ENCODE assay signal across 8 cellular contexts in the genomic region with DNA sequence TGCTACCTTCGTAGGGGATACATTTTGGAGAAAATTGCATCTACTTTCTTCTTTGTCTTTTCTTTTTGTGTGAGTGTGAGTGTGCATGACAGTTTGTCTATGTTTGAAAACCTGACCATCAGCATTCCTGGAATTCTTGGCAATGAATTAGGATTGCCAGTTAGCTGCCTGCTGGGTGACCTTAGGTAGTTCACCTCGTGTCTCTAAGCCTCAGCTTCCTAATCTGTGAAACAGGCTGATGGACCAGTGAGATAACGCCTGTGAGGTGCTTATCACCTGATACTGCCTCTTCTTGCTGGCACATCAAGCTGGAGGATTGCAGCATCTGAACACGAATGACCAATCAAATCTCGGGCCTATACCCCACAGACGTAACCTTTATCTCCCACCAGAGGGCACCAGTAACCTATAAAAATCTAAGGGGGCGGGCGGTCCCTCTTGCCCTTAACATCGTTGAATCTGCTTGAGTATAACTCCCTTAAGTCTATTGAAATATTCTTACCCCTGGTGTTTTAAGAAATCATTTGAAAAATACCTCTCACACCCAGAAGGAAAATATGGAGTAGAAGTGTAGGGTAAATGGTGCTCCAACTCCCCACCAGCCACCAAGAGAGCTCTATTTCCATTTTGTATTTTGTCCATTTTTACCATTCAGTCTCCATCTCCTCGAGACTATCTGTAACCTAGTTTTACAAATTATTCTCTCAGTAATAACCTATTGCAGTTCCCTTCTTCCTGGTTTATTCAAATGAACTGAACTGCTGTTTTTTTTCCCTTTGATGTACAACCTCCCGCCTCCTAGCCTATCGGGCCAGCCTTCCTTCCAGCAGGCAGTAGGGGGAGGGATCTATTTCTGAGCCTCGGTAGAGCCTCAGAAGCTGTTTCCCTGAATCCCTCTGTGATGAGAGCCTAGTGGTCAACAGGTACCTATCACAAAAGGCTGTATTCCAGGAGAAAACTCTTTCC. TPM values are rescaled to one million over a fixed set of nuclear protein-coding genes. Genes with fewer than 3 reads are reported as not detected.
A peak's percentile ranks its signal among the peaks of the same experiment; 100 is the strongest.
DNase-seq lines count a peak whose midpoint lies in the region; ATAC-seq, FAIRE-seq and TF ChIP-seq lines count a peak whose summit lies in the region.

No MANE protein-coding gene starts in this region.

- H3K27ac Mint-ChIP-seq in activated CD4-positive, alpha-beta memory T cell treated with anti-CD3 and anti-CD28 coated beads, Interleukin-2, amount 10 ng/mL, durations not matched to agents 7 days and 5 days, result peak overlapping the region; percentile 73

- H3K23me2 ChIP-seq in H1 (ENCODE audit: low read depth, low read length), result no peaks in the 10 kb centered on the region

- H3K18ac ChIP-seq in H1 (ENCODE audit: extremely low read depth, low read length), result no peak overlapping the region

- no peaks in the 10 kb centered on the region for H3K9me3 ChIP-seq in H1 (ENCODE audit: insufficient read depth in 2 of 2, low read depth in 1 of 2, low read length in 1 of 2)
- H3K9me3 ChIP-seq in mucosa of descending colon, result peaks cover 6% of the 10 kb centered on the region

- H3K23ac ChIP-seq in H1 (ENCODE audit: insufficient read length), result no peak overlapping the region

- no peaks in the 10 kb centered on the region; a peak in 1 of 7 replicates for H3K27me3 ChIP-seq in H1 (replicated peaks in 1 of 4; ENCODE audit: control insufficient read depth in 3 of 4, extremely low read depth in 1 of 4, insufficient read depth in 3 of 4, low read length in 3 of 4)

- H2BK5ac ChIP-seq in H1 (ENCODE audit: low read depth, low read length), result no peak overlapping the region

- no peaks in the 10 kb centered on the region for H3K27me3 Mint-ChIP-seq in activated CD4-positive, alpha-beta memory T cell treated with anti-CD3 and anti-CD28 coated beads, Interleukin-2, amount 10 ng/mL, durations not matched to agents 7 days and 5 days

- DNase-seq in GM04503 (ENCODE audit: low read depth), result peak; percentile 19
- peak; percentile 74 for DNase-seq in HT-29 (ENCODE audit: low spot score)
- DNase-seq in NCI-H748 treated with DMSO at 0.1 percent for 48 hours (lab: John Stamatoyannopoulos, UW), result peak; percentile 59
- DNase-seq in activated CD4-positive, alpha-beta memory T cell treated with anti-CD3 and anti-CD28 coated beads, Interleukin-2, amount 10 ng/mL, durations not matched to agents 7 days and 5 days, result peak; percentile 67
- peak in 1 of 2 experiments; percentile 63 for DNase-seq in H1 (ENCODE audit: low read depth in 1 of 2, low spot score in 2 of 2)
- DNase-seq in mucosa of descending colon, result peak in 1 of 3 donors; percentile 61
- DNase-seq in stimulated activated naive CD8-positive, alpha-beta T cell treated with anti-CD3 and anti-CD28 coated beads, Interleukin-15, Interleukin-2, amounts not matched to agents 100 U/mL and 50 U/mL, for 24 hours, result peak; percentile 52

- peaks cover 51% of the 10 kb centered on the region for H3K4me1 Mint-ChIP-seq in activated CD4-positive, alpha-beta memory T cell treated with anti-CD3 and anti-CD28 coated beads, Interleukin-2, amount 10 ng/mL, durations not matched to agents 7 days and 5 days

- H3K9me3 Mint-ChIP-seq in activated CD4-positive, alpha-beta memory T cell treated with anti-CD3 and anti-CD28 coated beads, Interleukin-2, amount 10 ng/mL, durations not matched to agents 7 days and 5 days, result no peaks in the 10 kb centered on the region

- H2BK12ac ChIP-seq in H1 (ENCODE audit: low read depth, low read length), result no peak overlapping the region

- no peak overlapping the region for H2AFZ ChIP-seq in H1 (ENCODE audit: low read length)

- WGBS in H1 (ENCODE audit: extremely low coverage in 1 of 2, insufficient coverage in 1 of 2, insufficient read length in 1 of 2, insufficient replicate concordance in 2 of 2, low coverage in 1 of 2, low lambda C conversion rate in 2 of 2, missing lambda C conversion rate in 1 of 2), 2 experiments, result 17% methylated on average over 13 of the region's 13 CpGs; no CpG with 5 or more reads in 1 of the 2 experiments

- H3K4me2 ChIP-seq in H1 (ENCODE audit: insufficient read depth in 1 of 2, low read depth in 2 of 2, low read length in 2 of 2), result peak overlapping the region; percentile 6 to 45

- peaks cover 3 to 24% (median 13%) of the 10 kb centered on the region in 4 experiments; a peak in 6 of 7 replicates for H3K4me1 ChIP-seq in H1 (replicated peaks in 1 of 4; ENCODE audit: control insufficient read depth in 3 of 4, insufficient read depth in 4 of 4, low read length in 3 of 4)
- peaks cover 5% of the 10 kb centered on the region for H3K4me1 ChIP-seq in mucosa of descending colon (ENCODE audit: low read depth)

- peak in 1 of 2 experiments; percentile 85; a peak in 1 of 3 replicates for TF ChIP-seq EP300 in H1 (IDR thresholded peaks at IDR 0.05; ENCODE audit: borderline replicate concordance in 1 of 2, low read depth in 2 of 2, low read length in 2 of 2)

- no peaks in the 10 kb centered on the region; the same call in 1 of the 2 replicates for H3K79me1 ChIP-seq in H1 (ENCODE audit: low read depth, low read length)

- CTCF ChIA-PET in activated CD4-positive, alpha-beta memory T cell treated with anti-CD3 and anti-CD28 coated beads, Interleukin-2, amount 10 ng/mL, durations not matched to agents 7 days and 5 days (lab: Charles Lee), result interaction anchor here (0.6 to 6.7 kb wide), 37 partner anchors 8 to 382 kb away, joined by 3 to 144 read pairs (median 4); partner anchors contain the start of gene MDM4
- CTCF ChIA-PET in H1 (lab: Charles Lee; ENCODE audit: partially characterized antibody), result interaction anchor here (0.7 to 28.0 kb wide), 68 partner anchors 10 to 488 kb away, joined by 3 to 397 read pairs (median 5); partner anchors contain the start of genes LRRN2 and PIK3C2B

- no peak overlapping the region for H4K91ac ChIP-seq in H1 (replicated peaks; ENCODE audit: insufficient read length, low read length)

- no peak overlapping the region for H3K4me3 Mint-ChIP-seq in activated CD4-positive, alpha-beta memory T cell treated with anti-CD3 and anti-CD28 coated beads, Interleukin-2, amount 10 ng/mL, durations not matched to agents 7 days and 5 days

- no peak overlapping the region for H2BK15ac ChIP-seq in H1 (ENCODE audit: low read length)

- intact Hi-C loops in mucosa of descending colon (cut with DNase I, micrococcal nuclease), result loop anchor here (5.0 kb wide), 2 partner anchors 196 to 241 kb away; no protein-coding TSS in a partner anchor

- peak; percentile 84 to 89 for TF ChIP-seq RAD21 in H1 (IDR thresholded peaks at IDR 0.05 in 1 of 2, conservative IDR thresholded peaks at IDR 0.05 in 1 of 2; ENCODE audit: low read depth in 2 of 2, low read length in 2 of 2)

- no peak overlapping the region for H4K5ac ChIP-seq in H1 (ENCODE audit: insufficient read length, low read depth, low read length)

- peaks cover 0 to 2% of the 10 kb centered on the region in 2 experiments for H4K20me1 ChIP-seq in H1 (replicated peaks in 1 of 2; ENCODE audit: control insufficient read depth in 1 of 2, insufficient read depth in 2 of 2, low read length in 2 of 2)

- H3K9ac ChIP-seq in H1 (replicated peaks in 1 of 4; ENCODE audit: extremely low read depth in 1 of 4, low read depth in 3 of 4, low read length in 3 of 4), result no peak overlapping the region

- ATAC-seq in mucosa of descending colon, result peak; percentile 79
- ATAC-seq in stimulated activated naive CD8-positive, alpha-beta T cell treated with anti-CD3 and anti-CD28 coated beads, Interleukin-15, Interleukin-2, amounts not matched to agents 100 U/mL and 50 U/mL, for 24 hours, result peak; percentile 80
- no peak for ATAC-seq in GM18502 (IDR thresholded peaks at IDR 0.05; ENCODE audit: poor library complexity, unreplicated experiment)

- no peak overlapping the region for H3K4ac ChIP-seq in H1 (replicated peaks; ENCODE audit: insufficient read length, low read depth, low read length)

- peaks cover 34% of the 10 kb centered on the region for H3K36me3 Mint-ChIP-seq in activated CD4-positive, alpha-beta memory T cell treated with anti-CD3 and anti-CD28 coated beads, Interleukin-2, amount 10 ng/mL, durations not matched to agents 7 days and 5 days (ENCODE audit: low read depth)

- POLR2A ChIA-PET in activated CD4-positive, alpha-beta memory T cell treated with anti-CD3 and anti-CD28 coated beads, Interleukin-2, amount 10 ng/mL, durations not matched to agents 7 days and 5 days (lab: Charles Lee), result interaction anchor here (0.8 to 2.5 kb wide), 13 partner anchors 13 to 241 kb away, joined by 3 to 22 read pairs (median 4); partner anchors contain the start of gene MDM4
- POLR2A ChIA-PET in H1 (lab: Charles Lee; ENCODE audit: partially characterized antibody), result interaction anchor here (0.9 to 1.9 kb wide), 12 partner anchors 8 to 241 kb away, joined by 3 to 6 read pairs (median 4); partner anchors contain the start of genes MDM4 and PIK3C2B

- H3K79me2 ChIP-seq in H1 (ENCODE audit: control insufficient read depth in 1 of 2, insufficient read depth in 2 of 2, low read length in 2 of 2), result no peaks in the 10 kb centered on the region

- no peak overlapping the region for H2BK120ac ChIP-seq in H1 (replicated peaks; ENCODE audit: low read depth, low read length)

- no peak overlapping the region for H2AK5ac ChIP-seq in H1 (ENCODE audit: low read depth, low read length)

- peak overlapping the region in 1 of 4 experiments; percentile 34; a peak in 2 of 8 replicates for H3K4me3 ChIP-seq in H1 (ENCODE audit: extremely low read depth in 1 of 4, insufficient read depth in 2 of 4, low read depth in 3 of 4, low read length in 4 of 4)
- no peak overlapping the region for H3K4me3 ChIP-seq in mucosa of descending colon

- peak; percentile 73 for FAIRE-seq in H1 (lab: Jason Lieb, UNC)

- H3K36me3 ChIP-seq in H1 (ENCODE audit: control insufficient read depth in 2 of 4, insufficient read depth in 4 of 4, low read length in 3 of 4) (no peaks in the 10 kb centered on the region; a peak in 1 of 8 replicates), mucosa of descending colon (ENCODE audit: low read depth) (no peaks in the 10 kb centered on the region)

- TF ChIP-seq POLR2A in H1 (IDR thresholded peaks at IDR 0.05; ENCODE audit: control extremely low read depth in 1 of 2, low read depth in 2 of 2, low read length in 2 of 2), result no peak

- TF ChIP-seq CTCF in H1 (IDR thresholded peaks at IDR 0.05; ENCODE audit: control extremely low read depth in 1 of 3, insufficient read depth in 1 of 3, low read depth in 1 of 3, low read length in 3 of 3) (peak; percentile 36 to 83 (median 73)), mucosa of descending colon (IDR thresholded peaks at IDR 0.05) (peak; percentile 29)

- H3K14ac ChIP-seq in H1 (ENCODE audit: insufficient read length), result no peak overlapping the region

- no peak overlapping the region for H3K56ac ChIP-seq in H1 (replicated peaks; ENCODE audit: insufficient read length, low read depth, low read length)

- H4K8ac ChIP-seq in H1 (ENCODE audit: extremely low read depth, insufficient read depth, low read length), result no peak overlapping the region

- peak overlapping the region; percentile 4; the same call in 1 of the 2 replicates for H3K27ac ChIP-seq in H1 (ENCODE audit: low read depth, low read length)

- no peak overlapping the region for H2BK20ac ChIP-seq in H1 (ENCODE audit: low read length)

RNA-seq across cellular contexts. Expression of gene MDM4, which starts 49.7 kb away (rescaled TPM):
- total RNA-seq in HT-29 (2014; rRNA removed; shearing (Covaris generic)), result 18.5 and 19.4 TPM in 2 replicates
- total RNA-seq in activated CD4-positive, alpha-beta memory T cell treated with anti-CD3 and anti-CD28 coated beads, Interleukin-2, amount 10 ng/mL, durations not matched to agents 7 days and 5 days, result 10 to 100 TPM; 85.1 to 95.4 TPM
- total RNA-seq in H1 (2021; fragmentation: NEBNext Ultra II Directional; extraction: Animal tissue kit (Norgen Biotek cat#: 25700)), result 81.7 and 84.9 TPM in 2 replicates
- 10.0 and 10.8 TPM in 2 replicates for polyA plus RNA-seq in H1 (2011; rRNA removed)
- polyA plus RNA-seq in H1 (2011; cell fraction: cytosol; rRNA removed), result 12.8 TPM
- 23.1 TPM for polyA plus RNA-seq in H1 (2011; cell fraction: nucleus; rRNA removed)
- 9.8 to 13.2 TPM (median 11.4 TPM) in 4 replicates for polyA plus RNA-seq in H1 (2012, experiment 1 of 2)
- 2.0 TPM for polyA plus RNA-seq in H1 (2012, experiment 2 of 2)
- polyA plus RNA-seq in H1 (2013, experiment 1 of 2), result 20.5 TPM
- polyA plus RNA-seq in H1 (2013, experiment 2 of 2), result 18.6 TPM
- polyA minus RNA-seq in H1 (2011; rRNA and poly(A)+ RNA removed), result 75.0 and 83.5 TPM in 2 replicates
- 26.9 TPM for polyA minus RNA-seq in H1 (2011; cell fraction: cytosol; rRNA and poly(A)+ RNA removed)
- polyA minus RNA-seq in H1 (2011; cell fraction: nucleus; rRNA and poly(A)+ RNA removed), result 109 TPM
- 10 to 100 TPM; 52.9 to 84.2 (median 80.2) TPM for total RNA-seq in mucosa of descending colon
